In genomic region chr16:46973457-46974324, GRCh38 we compare ENCODE assay signal across 1 cellular context.
TF ChIP-seq lines count a peak whose summit lies in the region.

Gene DNAJA2, minus strand, starts transcription at chr16:46973674. Its CDS starts 102 bp downstream, at chr16:46973572.

TF ChIP-seq in HEK293, 187 proteins besides CTCF, POLR2A, EP300 and RAD21 (continued from another document):
- TF ChIP-seq ZNF639 (tag by site-specific recombination; IDR thresholded peaks at IDR 0.05): no peak
- TF ChIP-seq MZF1 (tag by site-specific recombination; IDR thresholded peaks at IDR 0.05; ENCODE audit: borderline replicate concordance): no peak
TF ChIP-seq in HEK293: peak in this region for 42.
